In the genomic region with DNA sequence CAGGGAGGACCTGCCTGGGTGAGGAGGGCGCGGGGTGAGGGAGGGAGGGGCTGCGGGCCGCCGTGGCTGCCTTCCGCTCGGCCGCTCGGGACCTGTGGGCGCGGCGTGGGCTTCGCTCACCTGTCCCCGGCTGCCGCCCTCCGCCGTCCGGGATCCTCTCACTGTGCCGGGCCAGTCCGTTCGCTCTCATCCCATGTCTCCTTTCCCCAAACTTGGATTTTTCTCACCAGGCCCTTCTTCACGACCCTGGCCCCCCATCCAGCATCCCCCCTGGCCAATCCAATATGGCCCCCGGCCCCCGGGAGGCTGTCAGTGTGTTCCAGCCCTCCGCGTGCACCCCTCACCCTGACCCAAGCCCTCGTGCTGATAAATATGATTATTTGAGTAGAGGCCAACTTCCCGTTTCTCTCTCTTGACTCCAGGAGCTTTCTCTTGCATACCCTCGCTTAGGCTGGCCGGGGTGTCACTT, we compare ENCODE assay signal across 9 cellular contexts. TPM values are rescaled to one million over a fixed set of nuclear protein-coding genes. Genes with fewer than 3 reads are reported as not detected.
A peak's percentile ranks its signal among the peaks of the same experiment; 100 is the strongest.
DNase-seq lines count a peak whose midpoint lies in the region; ATAC-seq, FAIRE-seq and TF ChIP-seq lines count a peak whose summit lies in the region.
"Had no signal": no experiment of that assay in that cellular context is flagged by ENCODE, and none has a peak within 500 bp of the region (broad histone marks: within the 10 kb centered on the region; RNA-seq: fewer than 3 reads in every experiment).

No MANE protein-coding gene starts in this region.

- no peak for FAIRE-seq in RCC 7860 (lab: Jason Lieb, UNC)

- DNase-seq in Right ventricle myocardium superior (peak; percentile 51), sigmoid colon (no peak), RCC 7860 (ENCODE audit: low spot score) (no peak), NCI-H2171 treated with DMSO at 0.1 percent for 48 hours (lab: John Stamatoyannopoulos, UW) (no peak), SHP77 treated with DMSO at 0.1 percent for 48 hours (lab: John Stamatoyannopoulos, UW) (no peak)

- TF ChIP-seq CTCF in VCaP (conservative IDR thresholded peaks at IDR 0.05) (no peak), sigmoid colon (IDR thresholded peaks at IDR 0.05) (no peak)

- ATAC-seq in HG02852 (IDR thresholded peaks at IDR 0.05; ENCODE audit: unreplicated experiment), result peak; percentile 22
- ATAC-seq in Right ventricle myocardium superior (ENCODE audit: poor library complexity), result peak; percentile 4

- H3K36me3 ChIP-seq in ACC112 (ENCODE audit: insufficient read depth, low read length) (no peaks in the 10 kb centered on the region), sigmoid colon (no peaks in the 10 kb centered on the region)

- H3K4me1 ChIP-seq in ACC112 (ENCODE audit: control insufficient read depth, insufficient read depth, low read length, unreplicated experiment) (peaks cover 33% of the 10 kb centered on the region), sigmoid colon (peaks cover 0 to 34% (median 29%) of the 10 kb centered on the region in 4 donors)

- H3K9me3 ChIP-seq in sigmoid colon, result no peaks in the 10 kb centered on the region

- peak overlapping the region; percentile 50; the same call in 1 of the 2 replicates for H3K27ac ChIP-seq in ACC112 (ENCODE audit: low read depth, low read length)
- peak overlapping the region; percentile 84 for H3K27ac ChIP-seq in VCaP
- H3K27ac ChIP-seq in sigmoid colon, result peak overlapping the region; percentile 92 to 97 (median 94)

- peak overlapping the region; percentile 61 for H2AFZ ChIP-seq in ACC112 (ENCODE audit: low read length, unreplicated experiment)

- H3K4me3 ChIP-seq in ACC112 (ENCODE audit: low read depth, low read length) (peak overlapping the region; percentile 94), sigmoid colon (peak overlapping the region; percentile 79 to 93 (median 86))

- WGBS in sigmoid colon, 2 donors, result 1% methylated on average over 30 of the region's 30 CpGs

- no peak for TF ChIP-seq EP300 in sigmoid colon (IDR thresholded peaks at IDR 0.05)

- intact Hi-C loops in Right ventricle myocardium superior (cut with DNase I), result no loop called here
- intact Hi-C loops in sigmoid colon (cut with DNase I), result loop anchor here (2.0 to 5.0 kb wide), 3 partner anchors 21 to 122 kb away; a partner anchor contains a TSS

- TF ChIP-seq POLR2A in sigmoid colon (IDR thresholded peaks at IDR 0.05), result no peak

- peaks cover 10% of the 10 kb centered on the region for H3K79me2 ChIP-seq in ACC112 (ENCODE audit: control insufficient read depth, insufficient read depth, low read length, unreplicated experiment)

- H3K27me3 ChIP-seq in ACC112 (ENCODE audit: insufficient read depth, low read length) (no peaks in the 10 kb centered on the region), sigmoid colon (no peaks in the 10 kb centered on the region)

RNA-seq across cellular contexts. Expression of a gene that starts 0.4 kb away (rescaled TPM):
- total RNA-seq in Right ventricle myocardium superior (11.7 TPM), sigmoid colon (10 to 100 TPM; 14.4 to 26.8 (median 16.3) TPM)
- 10 to 100 TPM; 15.0 to 31.3 (median 23.4) TPM for polyA plus RNA-seq in sigmoid colon

RNA-seq across cellular contexts. Expression of a gene that starts 22.5 kb away (rescaled TPM):
- total RNA-seq in Right ventricle myocardium superior, result 111 TPM
- total RNA-seq in sigmoid colon, result 10 to 100 TPM; 54.0 to 83.6 (median 73.2) TPM
- polyA plus RNA-seq in sigmoid colon, result 10 to 100 TPM in 1 of 3 donors, 1 to 10 TPM in 2; 4.8 to 12.0 (median 5.1) TPM

RNA-seq across cellular contexts. Expression of a gene that starts 25.0 kb away (rescaled TPM):
- total RNA-seq in Right ventricle myocardium superior, result not detected
- total RNA-seq in sigmoid colon, result under 1 TPM in 1 of 4 donors, not detected in 3; 0.36 TPM
- polyA plus RNA-seq in sigmoid colon, result under 1 TPM in 1 of 3 donors, not detected in 2; 0.10 TPM
- total RNA-seq: glomerular endothelial cell had no signal

RNA-seq across cellular contexts. Expression of a gene that starts 25.8 kb away (rescaled TPM):
- total RNA-seq in Right ventricle myocardium superior (10.9 TPM), sigmoid colon (10 to 100 TPM; 17.3 to 29.6 (median 20.7) TPM)
- 1 to 10 TPM; 1.2 to 9.1 (median 1.8) TPM for polyA plus RNA-seq in sigmoid colon

RNA-seq across cellular contexts. Expression of a gene that starts 33.4 kb away (rescaled TPM):
- total RNA-seq in Right ventricle myocardium superior (8.6 TPM), sigmoid colon (10 to 100 TPM; 12.5 to 19.4 (median 15.9) TPM)
- polyA plus RNA-seq in sigmoid colon, result 1 to 10 TPM; 3.9 to 6.7 (median 4.2) TPM
